Comparison of ENCODE assay signal across 27 cellular contexts in the genomic region with DNA sequence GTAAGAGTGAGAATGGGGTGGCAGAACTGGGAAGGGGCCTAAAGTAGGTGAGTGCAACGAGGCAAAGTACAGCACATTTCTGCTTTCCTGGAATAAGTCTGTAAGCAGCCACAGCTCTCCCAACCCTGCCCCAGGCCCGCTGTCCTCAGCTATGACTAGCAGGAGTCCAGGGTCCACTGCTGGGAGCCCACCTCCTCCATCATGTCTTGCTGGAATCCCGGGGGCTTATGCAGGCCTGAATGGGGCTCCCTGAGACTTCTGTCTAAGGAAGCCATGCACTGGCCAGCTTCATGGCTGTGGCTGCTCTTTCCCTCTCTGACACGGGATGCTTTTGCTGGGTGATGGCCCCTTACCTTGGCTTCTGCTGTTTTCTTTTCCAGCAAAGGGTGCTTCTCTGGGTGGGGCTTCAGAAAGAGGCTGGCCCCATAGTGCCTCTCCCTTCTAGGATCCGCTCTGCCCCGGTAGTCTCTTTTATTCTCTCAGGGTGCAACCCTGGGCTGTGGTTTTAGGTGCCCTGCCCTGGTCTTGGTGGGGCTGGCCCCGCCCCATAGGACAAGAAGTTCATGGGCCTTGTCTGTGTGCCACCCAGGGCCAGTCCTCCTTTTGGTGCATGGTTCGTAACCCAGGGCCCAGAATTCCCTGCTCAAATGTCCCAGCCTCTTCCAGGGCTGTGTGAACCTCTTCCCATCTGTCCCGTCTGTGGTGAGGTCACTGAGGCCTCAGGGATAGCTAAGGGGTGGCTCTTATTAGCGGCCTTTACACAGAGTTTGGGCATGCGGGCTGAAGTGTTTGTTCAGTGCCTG.
"Had no signal": no experiment of that assay in that cellular context is flagged by ENCODE, and none has a peak within 500 bp of the region (broad histone marks: within the 10 kb centered on the region; RNA-seq: fewer than 3 reads in every experiment).

No MANE protein-coding gene starts in this region.

- ATAC-seq: activated T-helper 17 cell treated with anti-CD3 and anti-CD28 coated beads, Interleukin-2, amount 50 U/mL, for 72 hours; sciatic nerve; stimulated activated effector memory CD8-positive, alpha-beta T cell treated with anti-CD3 and anti-CD28 coated beads, Interleukin-12 subunit alpha, Interleukin-12 subunit beta, amount 100 ng/mL, for 72 hours; stimulated activated naive CD8-positive, alpha-beta T cell treated with anti-CD3 and anti-CD28 coated beads, Interleukin-15, amount 100 ng/mL, for 72 hours had no signal

- H3K4me1 ChIP-seq: adrenal gland had no signal

- H3K9me3 Mint-ChIP-seq: activated T-cell treated with anti-CD3 and anti-CD28 coated beads, Interleukin-2, amount 50 U/mL, for 24 hours; activated T-helper 17 cell treated with anti-CD3 and anti-CD28 coated beads, Interleukin-2, amount 50 U/mL, for 72 hours; memory B cell; nephron; stimulated activated effector memory CD8-positive, alpha-beta T cell treated with anti-CD3 and anti-CD28 coated beads, Interleukin-12 subunit alpha, Interleukin-12 subunit beta, amount 100 ng/mL, for 72 hours had no signal

- H3K27ac ChIP-seq: adrenal gland, esophagus muscularis mucosa, suprapubic skin, tibial nerve had no signal

- H3K9me3 ChIP-seq: adrenal gland, suprapubic skin had no signal

- H3K4me3 Mint-ChIP-seq: activated naive CD8-positive, alpha-beta T cell; activated T-cell treated with anti-CD3 and anti-CD28 coated beads, Interleukin-2, amount 50 U/mL, for 24 hours; activated T-helper 17 cell treated with anti-CD3 and anti-CD28 coated beads, Interleukin-2, amount 50 U/mL, for 72 hours; memory B cell; nephron; stimulated activated effector memory CD8-positive, alpha-beta T cell treated with anti-CD3 and anti-CD28 coated beads, Interleukin-12 subunit alpha, Interleukin-12 subunit beta, amount 100 ng/mL, for 72 hours; stimulated activated naive CD8-positive, alpha-beta T cell treated with anti-CD3 and anti-CD28 coated beads, Interleukin-15, amount 100 ng/mL, for 72 hours had no signal

- H3K27ac Mint-ChIP-seq: activated naive CD8-positive, alpha-beta T cell; activated T-cell treated with anti-CD3 and anti-CD28 coated beads, Interleukin-2, amount 50 U/mL, for 24 hours; activated T-helper 17 cell treated with anti-CD3 and anti-CD28 coated beads, Interleukin-2, amount 50 U/mL, for 72 hours; memory B cell; nephron had no signal

- H3K27me3 ChIP-seq: adrenal gland had no signal

- FAIRE-seq: astrocyte, frontal cortex, small intestine, urothelium cell line had no signal

- H3K27me3 Mint-ChIP-seq: activated naive CD8-positive, alpha-beta T cell; activated T-helper 17 cell treated with anti-CD3 and anti-CD28 coated beads, Interleukin-2, amount 50 U/mL, for 72 hours had no signal

- DNase-seq: activated CD4-positive, alpha-beta T cell treated with anti-CD3 and anti-CD28 coated beads for 1 hour; activated CD8-positive, alpha-beta memory T cell treated with anti-CD3 and anti-CD28 coated beads for 24 hours; activated CD8-positive, alpha-beta memory T cell treated with anti-CD3 and anti-CD28 coated beads, Interleukin-2, amount 50 U/mL, for 4 hours; activated naive CD4-positive, alpha-beta T cell; activated T-cell treated with anti-CD3 and anti-CD28 coated beads, Interleukin-2, amount 50 U/mL, for 24 hours; adrenal gland; central memory CD4-positive, alpha-beta T cell; effector memory CD4-positive, alpha-beta T cell; glutamatergic neuron; hippocampal formation; kidney glomerular epithelial cell; occipital lobe; small intestine; stimulated activated CD4-positive, alpha-beta T cell treated with anti-CD3 and anti-CD28 coated beads, Interleukin-2, amount 100 ng/mL, for 24 hours; stimulated activated naive CD8-positive, alpha-beta T cell treated with anti-CD3 and anti-CD28 coated beads, Interleukin-15, amount 100 ng/mL, for 72 hours had no signal

- H3K36me3 ChIP-seq: adrenal gland, esophagus muscularis mucosa, suprapubic skin, tibial nerve had no signal

- H3K4me3 ChIP-seq: adrenal gland, esophagus muscularis mucosa, suprapubic skin, tibial nerve had no signal

- H3K4me1 Mint-ChIP-seq: activated T-helper 17 cell treated with anti-CD3 and anti-CD28 coated beads, Interleukin-2, amount 50 U/mL, for 72 hours; nephron had no signal

- H3K36me3 Mint-ChIP-seq: stimulated activated effector memory CD8-positive, alpha-beta T cell treated with anti-CD3 and anti-CD28 coated beads, Interleukin-12 subunit alpha, Interleukin-12 subunit beta, amount 100 ng/mL, for 72 hours had no signal
